In the genomic region with DNA sequence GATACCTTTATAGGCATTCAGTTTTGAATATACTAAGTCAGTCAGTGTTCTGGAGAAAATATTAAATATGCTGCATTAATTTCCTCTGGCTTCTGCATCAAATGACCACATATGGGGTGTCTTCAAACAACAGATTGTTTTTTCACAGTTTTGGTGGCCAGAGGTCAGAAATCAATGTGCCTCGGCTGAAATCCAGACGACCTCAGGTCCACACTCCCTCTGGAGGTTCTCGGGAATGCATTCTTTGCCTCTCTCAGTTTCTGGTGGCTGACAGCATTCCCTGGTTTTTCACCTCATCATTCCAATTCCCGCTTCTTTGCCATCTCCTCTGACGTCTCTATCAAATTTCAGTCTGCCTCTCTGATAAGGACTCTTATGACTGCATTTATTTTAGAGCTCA, we compare ENCODE assay signal across 30 cellular contexts.
"Had no signal": no experiment of that assay in that cellular context is flagged by ENCODE, and none has a peak within 500 bp of the region (broad histone marks: within the 10 kb centered on the region; RNA-seq: fewer than 3 reads in every experiment).

No MANE protein-coding gene starts in this region.

- H3K27me3 ChIP-seq: brain microvascular endothelial cell, cardiac muscle cell had no signal

- H3K27ac ChIP-seq: brain microvascular endothelial cell, cardiac muscle cell, SK-N-MC, VCaP had no signal

- H3K4me3 ChIP-seq: cardiac muscle cell, K562, SK-N-MC had no signal

- DNase-seq: activated CD4-positive, alpha-beta memory T cell treated with anti-CD3 and anti-CD28 coated beads, Interleukin-2, amount 10 ng/mL, durations not matched to agents 7 days and 5 days; activated CD4-positive, alpha-beta T cell treated with anti-CD3 and anti-CD28 coated beads for 36 hours; activated CD4-positive, alpha-beta T cell treated with anti-CD3 and anti-CD28 coated beads, Interleukin-2, amount 50 U/mL, for 1 hour; activated gamma-delta T cell; activated naive CD4-positive, alpha-beta T cell treated with anti-CD3 and anti-CD28 coated beads for 36 hours; activated naive CD8-positive, alpha-beta T cell treated with anti-CD3 and anti-CD28 coated beads for 36 hours; activated T-cell treated with anti-CD3 and anti-CD28 coated beads for 4 hours; activated T-cell treated with anti-CD3 and anti-CD28 coated beads, Interleukin-2, amount 50 U/mL, for 48 hours; brain microvascular endothelial cell; Karpas-422; MM.1S; NCI-H146; NCI-H1930; NCI-H2171; NCI-H2227 treated with DMSO at 0.1 percent for 48 hours; NCI-H446 treated with DMSO at 0.1 percent for 48 hours; NCI-H69; NK-92 treated with Interleukin-12 subunit alpha and Interleukin-12 subunit beta, amount 100 ng/mL, for 24 hours; OCI-M1; RPMI8226; T-cell; T-helper 2 cell; T1000 had no signal

- H3K36me3 ChIP-seq: brain microvascular endothelial cell, cardiac muscle cell had no signal

- H3K9me3 Mint-ChIP-seq: activated CD4-positive, alpha-beta memory T cell treated with anti-CD3 and anti-CD28 coated beads, Interleukin-2, amount 10 ng/mL, durations not matched to agents 7 days and 5 days; activated naive CD4-positive, alpha-beta T cell treated with anti-CD3 and anti-CD28 coated beads for 36 hours; activated naive CD8-positive, alpha-beta T cell treated with anti-CD3 and anti-CD28 coated beads for 36 hours; activated T-helper 17 cell treated with anti-CD3 and anti-CD28 coated beads, Interleukin-2, amount 50 U/mL, for 72 hours; T-cell had no signal

- H3K4me1 Mint-ChIP-seq: activated CD4-positive, alpha-beta memory T cell treated with anti-CD3 and anti-CD28 coated beads, Interleukin-2, amount 10 ng/mL, durations not matched to agents 7 days and 5 days; activated CD4-positive, alpha-beta T cell treated with anti-CD3 and anti-CD28 coated beads for 36 hours; activated naive CD8-positive, alpha-beta T cell treated with anti-CD3 and anti-CD28 coated beads for 36 hours; activated T-helper 17 cell treated with anti-CD3 and anti-CD28 coated beads, Interleukin-2, amount 50 U/mL, for 72 hours had no signal

- H3K27me3 Mint-ChIP-seq: activated CD4-positive, alpha-beta memory T cell treated with anti-CD3 and anti-CD28 coated beads, Interleukin-2, amount 10 ng/mL, durations not matched to agents 7 days and 5 days; activated CD4-positive, alpha-beta T cell treated with anti-CD3 and anti-CD28 coated beads for 36 hours; activated naive CD8-positive, alpha-beta T cell treated with anti-CD3 and anti-CD28 coated beads for 36 hours; activated T-helper 17 cell treated with anti-CD3 and anti-CD28 coated beads, Interleukin-2, amount 50 U/mL, for 72 hours; T-cell had no signal

- H3K27ac Mint-ChIP-seq: activated CD4-positive, alpha-beta memory T cell treated with anti-CD3 and anti-CD28 coated beads, Interleukin-2, amount 10 ng/mL, durations not matched to agents 7 days and 5 days; activated CD4-positive, alpha-beta T cell treated with anti-CD3 and anti-CD28 coated beads for 36 hours; activated naive CD4-positive, alpha-beta T cell treated with anti-CD3 and anti-CD28 coated beads for 36 hours; activated naive CD8-positive, alpha-beta T cell treated with anti-CD3 and anti-CD28 coated beads for 36 hours; activated T-helper 17 cell treated with anti-CD3 and anti-CD28 coated beads, Interleukin-2, amount 50 U/mL, for 72 hours; T-cell had no signal

- ATAC-seq: activated CD4-positive, alpha-beta T cell treated with anti-CD3 and anti-CD28 coated beads for 36 hours; activated T-helper 17 cell treated with anti-CD3 and anti-CD28 coated beads, Interleukin-2, amount 50 U/mL, for 72 hours; K562; Panc1; Right ventricle myocardium inferior; T-cell had no signal

- H3K4me3 Mint-ChIP-seq: activated CD4-positive, alpha-beta memory T cell treated with anti-CD3 and anti-CD28 coated beads, Interleukin-2, amount 10 ng/mL, durations not matched to agents 7 days and 5 days; activated CD4-positive, alpha-beta T cell treated with anti-CD3 and anti-CD28 coated beads for 36 hours; activated naive CD4-positive, alpha-beta T cell treated with anti-CD3 and anti-CD28 coated beads for 36 hours; activated naive CD8-positive, alpha-beta T cell treated with anti-CD3 and anti-CD28 coated beads for 36 hours; activated T-helper 17 cell treated with anti-CD3 and anti-CD28 coated beads, Interleukin-2, amount 50 U/mL, for 72 hours; T-cell had no signal
